ENCODE assay signal across 20 cellular contexts in genomic region chr18:49364821-49365220, GRCh38.
"Had no signal": no experiment of that assay in that cellular context is flagged by ENCODE, and none has a peak within 500 bp of the region (broad histone marks: within the 10 kb centered on the region; RNA-seq: fewer than 3 reads in every experiment).

No MANE protein-coding gene starts in this region.

- H3K4me3 ChIP-seq: coronary artery, gastrocnemius medialis, heart right ventricle, left lung, lung, right atrium auricular region, smooth muscle cell, suprapubic skin, tibial artery, upper lobe of left lung, uterus had no signal

- H3K4me1 ChIP-seq: suprapubic skin, upper lobe of left lung, uterus had no signal

- H3K36me3 Mint-ChIP-seq: natural killer cell had no signal

- H3K36me3 ChIP-seq: gastrocnemius medialis, left lung, right atrium auricular region, uterus had no signal

- DNase-seq: effector CD4-positive, alpha-beta T cell; endodermal cell; gastrocnemius medialis; heart right ventricle; hypothalamus; islet precursor cell; left lung; natural killer cell; posterior cingulate gyrus; stimulated activated CD4-positive, alpha-beta T cell treated with anti-CD3 and anti-CD28 coated beads, Interleukin-2, amount 100 ng/mL, for 48 hours; stimulated activated naive CD4-positive, alpha-beta T cell treated with Interleukin-2 at 50 U/mL for 16 hours; tibial artery; upper lobe of left lung; uterus had no signal

- ATAC-seq: gastrocnemius medialis, heart right ventricle, left lung, natural killer cell had no signal

- H3K4me2 ChIP-seq: smooth muscle cell had no signal

- H3K4me3 Mint-ChIP-seq: endodermal cell, natural killer cell, neural crest cell had no signal

- H3K9me3 ChIP-seq: gastrocnemius medialis, heart right ventricle, left lung, right atrium auricular region, suprapubic skin, tibial artery, upper lobe of left lung, uterus had no signal

- H3K27me3 ChIP-seq: gastrocnemius medialis, heart right ventricle, left lung, right atrium auricular region, suprapubic skin, tibial artery, upper lobe of left lung, uterus had no signal

- H3K27ac Mint-ChIP-seq: endodermal cell had no signal

- H3K4me1 Mint-ChIP-seq: endodermal cell, neural crest cell had no signal

- H3K27ac ChIP-seq: coronary artery, gastrocnemius medialis, heart right ventricle, left lung, right atrium auricular region, suprapubic skin, tibial artery, upper lobe of left lung, uterus had no signal
